ENCODE assay signal across 8 cellular contexts in genomic region chr19:16584825-16585801, GRCh38. TPM values are rescaled to one million over a fixed set of nuclear protein-coding genes. Genes with fewer than 3 reads are reported as not detected.
DNase-seq lines count a peak whose midpoint lies in the region; ATAC-seq, FAIRE-seq and TF ChIP-seq lines count a peak whose summit lies in the region.

No MANE protein-coding gene starts in this region.

- H3K27me3 ChIP-seq in Karpas-422 (ENCODE audit: low read length) (no peaks in the 10 kb centered on the region), K562 (ENCODE audit: control insufficient read depth in 2 of 2, insufficient read depth in 2 of 2, low read length in 2 of 2) (no peaks in the 10 kb centered on the region; a peak in 1 of 5 replicates)

- TF ChIP-seq CTCF in K562 (IDR thresholded peaks at IDR 0.05 in 2 of 3, conservative IDR thresholded peaks at IDR 0.05 in 1 of 3; ENCODE audit: insufficient read depth in 2 of 3, low read depth in 1 of 3, low read length in 3 of 3): no peak
- TF ChIP-seq CTCF in natural killer cell (IDR thresholded peaks at IDR 0.05): no peak

- H2AFZ ChIP-seq in Karpas-422 (ENCODE audit: low read length): no peak overlapping the region
- H2AFZ ChIP-seq in K562 (ENCODE audit: low read depth, low read length): peak overlapping the region; percentile 56; the same call in 1 of the 2 replicates

- peak overlapping the region; percentile 88 to 89 for H3K27ac Mint-ChIP-seq in natural killer cell

- DNase-seq in CD1c-positive myeloid dendritic cell (ENCODE audit: extremely low spot score) (peak; percentile 63), Karpas-422 (no peak), K562 (ENCODE audit: extremely low read depth in 1 of 4, low spot score in 3 of 4) (peak in 3 of 4 experiments; percentile 36 to 43 (median 42)), natural killer cell (no peak), COLO668 (lab: John Stamatoyannopoulos, UW; ENCODE audit: unreplicated experiment) (no peak)
- DNase-seq in stimulated activated CD4-positive, alpha-beta T cell treated with anti-CD3 and anti-CD28 coated beads, Interleukin-2, amount 100 ng/mL, for 48 hours: no peak

- peak; percentile 0; the same call in 1 of the 3 replicates for ATAC-seq in K562
- no peak for ATAC-seq in natural killer cell
- no peak for ATAC-seq in GM21515 (IDR thresholded peaks at IDR 0.05; ENCODE audit: unreplicated experiment)
- ATAC-seq in HG03097 (IDR thresholded peaks at IDR 0.05; ENCODE audit: low FRiP score, unreplicated experiment): no peak

- no peaks in the 10 kb centered on the region for H3K9me3 Mint-ChIP-seq in natural killer cell

- H3K9me2 ChIP-seq in Karpas-422 (replicated peaks; ENCODE audit: insufficient read depth, low read length): no peaks in the 10 kb centered on the region

- TF ChIP-seq POLR2A in K562 (conservative IDR thresholded peaks at IDR 0.05): no peak

- intact Hi-C loops in K562 (cut with micrococcal nuclease): no loop called here
- intact Hi-C loops in natural killer cell (cut with micrococcal nuclease): loop anchor here (1.0 to 10.0 kb wide), 7 partner anchors 9 to 510 kb away; partner anchors contain the start of genes MED26, SLC35E1 and TPM4

- H3K4me1 ChIP-seq in Karpas-422 (ENCODE audit: low read length) (peaks cover 89% of the 10 kb centered on the region), K562 (replicated peaks in 1 of 2; ENCODE audit: control insufficient read depth in 2 of 2, insufficient read depth in 2 of 2, low read length in 2 of 2) (peaks cover 79 to 89% of the 10 kb centered on the region in 2 experiments)

- BruUV-seq in K562 (replicated peaks; lab: Mats Ljungman, UMichigan): TSS peak; percentile 78

- H3K9ac ChIP-seq in Karpas-422 (ENCODE audit: low read length) (peak overlapping the region; percentile 82), K562 (ENCODE audit: insufficient read depth in 1 of 2, low read depth in 2 of 2, low read length in 2 of 2) (peak overlapping the region; percentile 49 to 85)

- no peaks in the 10 kb centered on the region; the same call in 1 of the 2 replicates for H4K20me1 ChIP-seq in Karpas-422 (ENCODE audit: insufficient read depth, low read depth, low read length)
- peaks cover 34% of the 10 kb centered on the region for H4K20me1 ChIP-seq in K562 (replicated peaks; ENCODE audit: control insufficient read depth, insufficient read depth, low read length)

- H3K79me2 ChIP-seq in Karpas-422 (ENCODE audit: low read length) (peaks cover 81% of the 10 kb centered on the region), K562 (ENCODE audit: control insufficient read depth, insufficient read depth, low read length) (peaks cover 99% of the 10 kb centered on the region)

- no peaks in the 10 kb centered on the region for H3K27me3 Mint-ChIP-seq in natural killer cell (ENCODE audit: low read depth in 2 of 2)

- peak overlapping the region; percentile 98 for H3K27ac ChIP-seq in Karpas-422 (ENCODE audit: low read length)
- peak overlapping the region; percentile 66 for H3K27ac ChIP-seq in K562 (ENCODE audit: extremely low read depth, low read depth, low read length)

- H3K9me3 ChIP-seq in Karpas-422 (ENCODE audit: low read length) (no peaks in the 10 kb centered on the region), K562 (replicated peaks; ENCODE audit: control insufficient read depth, insufficient read depth, low read depth, low read length) (no peaks in the 10 kb centered on the region)

- POLR2A ChIA-PET in K562 (lab: Yijun Ruan, JAX): interaction anchor here (0.6 to 1.6 kb wide), 12 partner anchors 10 to 70 kb away, joined by 3 to 8 read pairs (median 3); partner anchors contain the start of gene SLC35E1

- H3K4me3 ChIP-seq in Karpas-422 (ENCODE audit: low read length): peak overlapping the region; percentile 74
- H3K4me3 ChIP-seq in K562: peak overlapping the region; percentile 27; the same call in 1 of the 2 replicates

- H3K4me2 ChIP-seq in Karpas-422 (ENCODE audit: low read depth, low read length, poor library complexity, severe bottlenecking): peak overlapping the region; percentile 77
- peak overlapping the region; percentile 91 for H3K4me2 ChIP-seq in K562 (ENCODE audit: insufficient read depth, low read length)

- H3K36me3 ChIP-seq in Karpas-422 (ENCODE audit: insufficient read depth, low read length) (no peaks in the 10 kb centered on the region), K562 (ENCODE audit: control insufficient read depth, insufficient read depth, low read length) (peaks cover 25% of the 10 kb centered on the region; the same call in 2 of the 3 replicates)

- H3K4me3 Mint-ChIP-seq in natural killer cell: peak overlapping the region; percentile 74

- WGBS in K562 (ENCODE audit: insufficient coverage, low coverage, missing lambda C conversion rate): 58% methylated on average over 15 of the region's 15 CpGs

- H3K9me1 ChIP-seq in K562 (ENCODE audit: control insufficient read depth, insufficient read depth, low read length): peaks cover 4% of the 10 kb centered on the region

- CTCF ChIA-PET in K562 (lab: Yijun Ruan, JAX; ENCODE audit: low intra/inter-chr PET ratio): no interaction called here

- TF ChIP-seq EP300 in K562 (IDR thresholded peaks at IDR 0.05; ENCODE audit: low read length): no peak

- no peak for FAIRE-seq in K562 (lab: Jason Lieb, UNC)

- H3K4me1 Mint-ChIP-seq in natural killer cell: peaks cover 49 to 80% of the 10 kb centered on the region in 2 donors

- no peaks in the 10 kb centered on the region for H3K36me3 Mint-ChIP-seq in natural killer cell

- in situ Hi-C loops in K562 (cut with MboI): no loop called here

- TF ChIP-seq RAD21 in K562 (CRISPR knock-in tag; conservative IDR thresholded peaks at IDR 0.05 in 1 of 2, IDR thresholded peaks at IDR 0.05 in 1 of 2): no peak

RNA-seq across cellular contexts. Expression of gene SLC35E1, which starts 12.9 kb away (rescaled TPM):
- 33.5 and 39.4 TPM in 2 replicates for total RNA-seq in Karpas-422 (2014; rRNA removed; shearing (Covaris generic); ENCODE audit: low replicate concordance)
- 132 and 248 TPM in 2 replicates for total RNA-seq in K562 (2011; cell fraction: chromatin; rRNA removed; ENCODE audit: low replicate concordance)
- total RNA-seq in K562 (2011; cell fraction: nucleolus; rRNA removed): 136 and 163 TPM in 2 replicates
- total RNA-seq in K562 (2011; cell fraction: nucleoplasm; rRNA removed): 156 and 184 TPM in 2 replicates
- total RNA-seq in K562 (2014; rRNA removed) (18.5 and 24.4 TPM in 2 replicates), K562 (2014; rRNA removed; fragmentation: Illumina TruSeq; extraction: Trizol) (27.8 and 28.4 TPM in 2 replicates), K562 (2015; rRNA removed; fragmentation: Illumina TruSeq; extraction: Trizol) (25.7 and 27.3 TPM in 2 replicates), K562 (2021) (40.1 and 44.5 TPM in 2 replicates), natural killer cell (10 to 100 TPM; 53.2 to 55.5 (median 54.2) TPM)
- polyA plus RNA-seq in K562 (2011; rRNA removed) (28.0 and 40.1 TPM in 2 replicates), K562 (2014; fragmentation: Illumina TruSeq; extraction: Trizol) (31.3 and 34.3 TPM in 2 replicates), K562 (2014; fragmentation: Nextera tagmentation; extraction: Ambion mirVana) (10 to 100 TPM; 15.0 to 16.1 TPM), K562 (2014; rRNA removed) (19.3 and 29.4 TPM in 2 replicates)
- 41.7 and 60.4 TPM in 2 replicates for polyA plus RNA-seq in K562 (2011; cell fraction: cytosol; rRNA removed)
- polyA plus RNA-seq in K562 (2011; cell fraction: nucleus; rRNA removed): 28.4 and 51.0 TPM in 2 replicates
- 23.2 and 28.7 TPM in 2 replicates for polyA plus RNA-seq in K562 (2012)
- polyA minus RNA-seq in K562 (2011; rRNA and poly(A)+ RNA removed): 54.7 and 61.3 TPM in 2 replicates
- 47.2 and 51.0 TPM in 2 replicates for polyA minus RNA-seq in K562 (2011; cell fraction: cytosol; rRNA and poly(A)+ RNA removed)
- 20.2 and 28.9 TPM in 2 replicates for polyA minus RNA-seq in K562 (2011; cell fraction: nucleus; rRNA and poly(A)+ RNA removed)

RNA-seq across cellular contexts. Expression of gene CHERP, which starts 42.9 kb away (rescaled TPM):
- 5.9 and 14.9 TPM in 2 replicates for total RNA-seq in Karpas-422 (2014; rRNA removed; shearing (Covaris generic); ENCODE audit: low replicate concordance)
- total RNA-seq in K562 (2011; cell fraction: chromatin; rRNA removed; ENCODE audit: low replicate concordance): 69.6 and 152 TPM in 2 replicates
- 74.1 and 82.9 TPM in 2 replicates for total RNA-seq in K562 (2011; cell fraction: nucleolus; rRNA removed)
- 82.4 and 95.0 TPM in 2 replicates for total RNA-seq in K562 (2011; cell fraction: nucleoplasm; rRNA removed)
- 7.8 and 9.6 TPM in 2 replicates for total RNA-seq in K562 (2014; rRNA removed)
- 4.5 and 6.9 TPM in 2 replicates for total RNA-seq in K562 (2014; rRNA removed; fragmentation: Illumina TruSeq; extraction: Trizol)
- total RNA-seq in K562 (2015; rRNA removed; fragmentation: Illumina TruSeq; extraction: Trizol): 10.1 and 10.8 TPM in 2 replicates
- 76.7 and 85.1 TPM in 2 replicates for total RNA-seq in K562 (2021)
- 4.9 and 9.0 TPM in 2 replicates for polyA plus RNA-seq in K562 (2011; rRNA removed)
- 5.3 and 7.6 TPM in 2 replicates for polyA plus RNA-seq in K562 (2011; cell fraction: cytosol; rRNA removed)
- 47.7 and 60.8 TPM in 2 replicates for polyA plus RNA-seq in K562 (2011; cell fraction: nucleus; rRNA removed)
- 37.7 and 48.9 TPM in 2 replicates for polyA plus RNA-seq in K562 (2012)
- 26.3 and 41.8 TPM in 2 replicates for polyA plus RNA-seq in K562 (2014; fragmentation: Illumina TruSeq; extraction: Trizol)
- polyA plus RNA-seq in K562 (2014; fragmentation: Nextera tagmentation; extraction: Ambion mirVana): under 1 TPM; 0.60 to 0.75 TPM
- polyA plus RNA-seq in K562 (2014; rRNA removed): 34.3 and 36.7 TPM in 2 replicates
- 4.3 and 4.9 TPM in 2 replicates for polyA minus RNA-seq in K562 (2011; rRNA and poly(A)+ RNA removed)
- polyA minus RNA-seq in K562 (2011; cell fraction: cytosol; rRNA and poly(A)+ RNA removed): 24.6 and 35.2 TPM in 2 replicates
- polyA minus RNA-seq in K562 (2011; cell fraction: nucleus; rRNA and poly(A)+ RNA removed): 23.3 and 23.4 TPM in 2 replicates
- total RNA-seq in natural killer cell: 10 to 100 TPM; 46.5 to 70.8 (median 68.2) TPM

RNA-seq across cellular contexts. Expression of gene MED26, which starts 42.9 kb away (rescaled TPM):
- 15.0 and 23.7 TPM in 2 replicates for total RNA-seq in Karpas-422 (2014; rRNA removed; shearing (Covaris generic); ENCODE audit: low replicate concordance)
- 31.4 and 62.0 TPM in 2 replicates for total RNA-seq in K562 (2011; cell fraction: chromatin; rRNA removed; ENCODE audit: low replicate concordance)
- total RNA-seq in K562 (2011; cell fraction: nucleolus; rRNA removed): 34.2 and 40.0 TPM in 2 replicates
- total RNA-seq in K562 (2011; cell fraction: nucleoplasm; rRNA removed): 27.1 and 33.1 TPM in 2 replicates
- total RNA-seq in K562 (2014; rRNA removed) (12.9 and 15.2 TPM in 2 replicates), K562 (2014; rRNA removed; fragmentation: Illumina TruSeq; extraction: Trizol) (3.7 and 4.6 TPM in 2 replicates), K562 (2015; rRNA removed; fragmentation: Illumina TruSeq; extraction: Trizol) (7.1 and 7.5 TPM in 2 replicates), K562 (2021) (15.1 and 16.5 TPM in 2 replicates), natural killer cell (10 to 100 TPM; 34.7 to 47.5 (median 47.3) TPM)
- polyA plus RNA-seq in K562 (2011; rRNA removed) (5.6 and 6.1 TPM in 2 replicates), K562 (2014; fragmentation: Illumina TruSeq; extraction: Trizol) (6.2 and 8.4 TPM in 2 replicates), K562 (2014; fragmentation: Nextera tagmentation; extraction: Ambion mirVana) (under 1 TPM; 0.71 to 0.86 TPM), K562 (2014; rRNA removed) (8.4 and 9.0 TPM in 2 replicates)
- polyA plus RNA-seq in K562 (2011; cell fraction: cytosol; rRNA removed): 5.8 and 11.0 TPM in 2 replicates
- polyA plus RNA-seq in K562 (2011; cell fraction: nucleus; rRNA removed): 6.6 and 9.2 TPM in 2 replicates
- polyA plus RNA-seq in K562 (2012): 5.5 and 7.2 TPM in 2 replicates
- 5.4 and 10.0 TPM in 2 replicates for polyA minus RNA-seq in K562 (2011; rRNA and poly(A)+ RNA removed)
- 10.9 and 11.5 TPM in 2 replicates for polyA minus RNA-seq in K562 (2011; cell fraction: cytosol; rRNA and poly(A)+ RNA removed)
- polyA minus RNA-seq in K562 (2011; cell fraction: nucleus; rRNA and poly(A)+ RNA removed): 13.2 and 20.2 TPM in 2 replicates

Comparison
In these comparisons a context has a peak if more than half of its experiments do, and no peak if none do; other contexts are left out.
1. DNase-seq: peak in CD1c-positive myeloid dendritic cell (single experiment) and K562 (3 of 4); none in Karpas-422 (single experiment), natural killer cell (single experiment), COLO668 (single experiment) and stimulated activated CD4-positive, alpha-beta T cell treated with anti-CD3 and anti-CD28 coated beads, Interleukin-2, amount 100 ng/mL, for 48 hours (0 of 2).